ENCODE assay signal across 8 cellular contexts in the genomic region with DNA sequence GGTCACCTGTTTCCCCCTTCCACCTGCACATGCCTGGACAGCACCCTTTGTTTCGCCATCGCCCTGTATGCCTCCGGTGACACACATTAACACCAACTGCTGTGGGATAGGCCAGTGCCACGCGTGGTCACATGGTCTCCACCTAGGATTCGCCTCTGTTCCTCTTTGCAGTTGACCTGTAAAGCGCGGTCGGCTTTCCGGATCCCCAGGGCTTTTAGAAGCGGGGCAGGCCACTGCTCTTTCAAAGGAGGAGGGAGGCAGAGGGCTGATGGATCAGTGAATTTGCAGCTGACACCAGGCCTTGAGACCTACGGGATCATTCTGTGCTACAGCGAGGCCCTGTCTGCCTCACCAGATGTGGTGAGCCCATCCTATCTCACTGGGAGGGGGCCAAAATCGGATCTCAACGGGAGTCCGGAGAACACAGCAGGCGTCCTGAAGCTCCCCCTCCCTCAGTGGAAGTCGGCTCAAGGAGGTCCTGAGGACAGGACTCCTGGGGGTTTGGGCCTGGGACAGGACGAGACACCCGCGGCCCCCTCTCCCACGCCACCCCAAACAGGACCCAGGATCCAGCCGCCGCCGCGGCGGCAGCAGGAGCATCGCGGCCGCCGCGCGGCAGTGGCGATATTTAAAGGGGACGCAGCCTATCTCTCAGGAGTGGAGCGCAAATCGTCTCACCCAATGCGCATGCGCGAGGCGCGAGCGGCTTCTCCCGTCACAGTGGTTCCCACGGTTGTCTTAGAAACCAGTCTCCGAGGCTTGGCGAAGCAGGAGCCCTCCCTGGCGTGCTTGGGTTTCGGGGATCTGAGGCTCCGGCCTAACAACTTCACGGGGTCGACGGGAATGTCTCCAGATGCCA.
A peak's percentile ranks its signal among the peaks of the same experiment; 100 is the strongest.
DNase-seq lines count a peak whose midpoint lies in the region; ATAC-seq lines count a peak whose summit lies in the region.
"Not testable (repeated sequence)": the region's sequence is repeated elsewhere in the genome, so short reads cannot be mapped to it uniquely, and the experiment has no call there.

No MANE protein-coding gene starts in this region.

- H3K4me1 Mint-ChIP-seq in dendritic cell treated with granulocyte-macrophage colony-stimulating factor and Interleukin-4, amounts not matched to agents 40 ng/mL and 50 ng/mL, for 4 days (ENCODE audit: low read depth), result not testable (repeated sequence)

- H3K36me3 Mint-ChIP-seq in dendritic cell treated with granulocyte-macrophage colony-stimulating factor and Interleukin-4, amounts not matched to agents 40 ng/mL and 50 ng/mL, for 4 days (ENCODE audit: low read depth), result not testable (repeated sequence)

- peak; percentile 2 for DNase-seq in DMS114 treated with DMSO at 0.1 percent for 48 hours (lab: John Stamatoyannopoulos, UW; ENCODE audit: unreplicated experiment)
- DNase-seq in Kasumi-1 (lab: John Stamatoyannopoulos, UW), result peak; percentile 48 to 64
- DNase-seq in SW480 (ENCODE audit: low spot score), result peak; percentile 42
- peak; percentile 51 for DNase-seq in activated T-helper 1 cell treated with Interleukin-2 at 50 U/mL for 16 hours (ENCODE audit: low read depth)
- DNase-seq in inferior parietal cortex (ENCODE audit: extremely low spot score), result peak; percentile 76
- peak; percentile 79 for DNase-seq in sciatic nerve (ENCODE audit: low spot score)
- peak; percentile 70 for DNase-seq in stimulated activated naive CD4-positive, alpha-beta T cell treated with Interleukin-2 at 50 U/mL for 16 hours (lab: John Stamatoyannopoulos, UW)

- peak overlapping the region; percentile 40 for H3K4me3 Mint-ChIP-seq in dendritic cell treated with granulocyte-macrophage colony-stimulating factor and Interleukin-4, amounts not matched to agents 40 ng/mL and 50 ng/mL, for 4 days

- H3K9me3 Mint-ChIP-seq in dendritic cell treated with granulocyte-macrophage colony-stimulating factor and Interleukin-4, amounts not matched to agents 40 ng/mL and 50 ng/mL, for 4 days, result not testable (repeated sequence)

- H3K27ac Mint-ChIP-seq in dendritic cell treated with granulocyte-macrophage colony-stimulating factor and Interleukin-4, amounts not matched to agents 40 ng/mL and 50 ng/mL, for 4 days, result not testable (repeated sequence)

- ATAC-seq in sciatic nerve, result peak; percentile 56

- H3K27me3 Mint-ChIP-seq in dendritic cell treated with granulocyte-macrophage colony-stimulating factor and Interleukin-4, amounts not matched to agents 40 ng/mL and 50 ng/mL, for 4 days, result not testable (repeated sequence)

- intact Hi-C loops in dendritic cell treated with granulocyte-macrophage colony-stimulating factor and Interleukin-4, amounts not matched to agents 40 ng/mL and 50 ng/mL, for 4 days (cut with micrococcal nuclease); sciatic nerve (cut with DNase I): not testable (repeated sequence)

Comparison
In these comparisons a context has a peak if more than half of its experiments do, and no peak if none do; other contexts are left out.
1. Peak in every context shown above with its lines: DNase-seq and ATAC-seq.
2. DNase-seq: peak in every context shown above with its lines; median percentile 79 in sciatic nerve; 76 in inferior parietal cortex; 70 in stimulated activated naive CD4-positive, alpha-beta T cell treated with Interleukin-2 at 50 U/mL for 16 hours; 56 in Kasumi-1; 51 in activated T-helper 1 cell treated with Interleukin-2 at 50 U/mL for 16 hours; 42 in SW480; 2 in DMS114 treated with DMSO at 0.1 percent for 48 hours.